In the genomic region with DNA sequence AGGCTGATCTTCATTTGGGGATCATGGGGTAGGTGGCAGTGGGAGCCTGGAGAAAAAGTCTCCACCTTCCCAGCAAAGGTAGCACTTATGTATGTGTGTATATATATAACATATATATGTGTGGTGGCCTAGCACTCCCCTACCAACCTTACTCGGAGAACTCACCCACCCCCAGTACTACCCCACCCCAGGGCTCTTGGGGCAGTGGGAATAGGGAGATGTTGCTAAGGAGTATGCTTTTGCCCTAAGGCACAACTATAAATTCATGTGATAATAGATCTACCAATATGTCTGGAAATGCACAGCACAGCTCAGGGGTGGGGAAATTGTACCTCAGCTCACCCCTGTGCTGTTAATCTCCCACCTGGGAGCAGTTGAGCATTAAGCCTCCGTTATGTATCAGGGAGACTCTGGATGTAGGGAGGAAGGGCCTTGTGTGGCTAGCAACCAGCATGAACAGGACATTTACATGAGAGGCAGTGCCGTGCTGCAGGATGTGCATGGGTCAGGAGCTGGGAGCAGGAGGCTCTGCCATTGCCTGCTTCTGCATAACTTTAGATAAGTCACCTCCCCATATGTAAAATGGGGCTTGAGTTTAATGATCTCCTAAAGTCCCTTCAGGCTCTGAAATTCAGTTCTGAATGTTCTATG, we compare ENCODE assay signal across 17 cellular contexts. TPM values are rescaled to one million over a fixed set of nuclear protein-coding genes. Genes with fewer than 3 reads are reported as not detected.
DNase-seq lines count a peak whose midpoint lies in the region; ATAC-seq and TF ChIP-seq lines count a peak whose summit lies in the region.
"Had no signal": no experiment of that assay in that cellular context is flagged by ENCODE, and none has a peak within 500 bp of the region (broad histone marks: within the 10 kb centered on the region; RNA-seq: fewer than 3 reads in every experiment).

No MANE protein-coding gene starts in this region.

- no peaks in the 10 kb centered on the region for H3K23me2 ChIP-seq in H9 (ENCODE audit: insufficient read length, low read depth, low read length, poor library complexity, severe bottlenecking)

- no peak overlapping the region for H3K18ac ChIP-seq in H9 (ENCODE audit: insufficient read length, low read depth, low read length)

- no peaks in the 10 kb centered on the region for H3K27me3 Mint-ChIP-seq in H9 (ENCODE audit: low read depth)

- peaks cover 3% of the 10 kb centered on the region for H3F3A ChIP-seq in PC-3 (ENCODE audit: low read length, unreplicated experiment)

- H2BK15ac ChIP-seq in H9 (ENCODE audit: low read depth, low read length): no peak overlapping the region

- peaks cover 5% of the 10 kb centered on the region for H3K4me1 ChIP-seq in PC-3 (ENCODE audit: insufficient read depth, low read length)
- H3K4me1 ChIP-seq in lung (ENCODE audit: control insufficient read depth in 2 of 2, insufficient read depth in 2 of 2, low read length in 2 of 2): peaks cover 0 to 3% of the 10 kb centered on the region in 2 donors
- H3K4me1 ChIP-seq in H9 (ENCODE audit: insufficient read depth, low read length): no peaks in the 10 kb centered on the region
- H3K4me1 ChIP-seq: BLaER1 treated with 17β-estradiol and CSF1 and Interleukin-3, amounts not matched to agents 10 nM and 100 nM had no signal

- no peak overlapping the region for H3K56ac ChIP-seq in H9 (ENCODE audit: insufficient read length, low read depth, low read length)

- H3K36me3 ChIP-seq in PC-3 (ENCODE audit: low read depth, low read length): no peaks in the 10 kb centered on the region
- H3K36me3 ChIP-seq in lung (ENCODE audit: control insufficient read depth in 2 of 2, insufficient read depth in 2 of 2, low read length in 2 of 2): no peaks in the 10 kb centered on the region
- H3K36me3 ChIP-seq: BLaER1 treated with 17β-estradiol and CSF1 and Interleukin-3, amounts not matched to agents 10 nM and 100 nM had no signal

- H3K23ac ChIP-seq in H9 (ENCODE audit: insufficient read length, low read depth, low read length): no peak overlapping the region

- no peak overlapping the region for H2BK120ac ChIP-seq in H9 (ENCODE audit: low read depth, low read length, poor library complexity, severe bottlenecking)

- no peak overlapping the region for H2BK12ac ChIP-seq in H9 (ENCODE audit: insufficient read length, low read depth, low read length)

- H3K27me3 ChIP-seq in PC-3 (ENCODE audit: low read length): no peaks in the 10 kb centered on the region
- H3K27me3 ChIP-seq in lung (ENCODE audit: control insufficient read depth, insufficient read depth): no peaks in the 10 kb centered on the region
- H3K27me3 ChIP-seq in H9 (ENCODE audit: insufficient read depth, low read length): no peaks in the 10 kb centered on the region
- H3K27me3 ChIP-seq: BLaER1 treated with 17β-estradiol and CSF1 and Interleukin-3, amounts not matched to agents 10 nM and 100 nM had no signal

- H4K91ac ChIP-seq in H9 (ENCODE audit: insufficient read length, low read depth, low read length): no peak overlapping the region

- no peak overlapping the region for H4K8ac ChIP-seq in H9 (replicated peaks; ENCODE audit: insufficient read length, low read depth, low read length)

- no TSS peak for BruUV-seq in PC-3 (replicated peaks; lab: Mats Ljungman, UMichigan)

- H3K4me2 ChIP-seq in PC-3 (ENCODE audit: low read length): no peak overlapping the region
- H3K4me2 ChIP-seq in H9 (ENCODE audit: insufficient read depth, insufficient read length, low read length): no peak overlapping the region
- H3K4me2 ChIP-seq: BLaER1 treated with 17β-estradiol and CSF1 and Interleukin-3, amounts not matched to agents 10 nM and 100 nM had no signal

- no peak overlapping the region for H3K4ac ChIP-seq in H9 (ENCODE audit: low read depth, low read length)

- H3K79me2 ChIP-seq in PC-3 (ENCODE audit: low read length) (no peaks in the 10 kb centered on the region), H9 (ENCODE audit: insufficient read depth, low read length) (no peaks in the 10 kb centered on the region)

- in situ Hi-C loops in G401 (cut with HindIII; ENCODE audit: low sequenced_read_pairs): no loop called here

- CTCF ChIA-PET in PC-3 (lab: Charles Lee): no interaction called here

- no peak overlapping the region for H4K5ac ChIP-seq in H9 (ENCODE audit: insufficient read length, low read depth, low read length)

- H3K4me3 Mint-ChIP-seq in H9: no peak overlapping the region
- H3K4me3 Mint-ChIP-seq: CD8-positive, alpha-beta T cell had no signal

- POLR2A ChIA-PET in PC-3 (lab: Charles Lee; ENCODE audit: unreplicated experiment): no interaction called here

- H2BK5ac ChIP-seq in H9 (ENCODE audit: insufficient read length, low read length): no peak overlapping the region

- ATAC-seq in PC-3: no peak; the same call in 1 of the 2 replicates
- no peak for ATAC-seq in lung (ENCODE audit: insufficient read depth, low FRiP score)
- no peak for ATAC-seq in GM19351 (IDR thresholded peaks at IDR 0.05; ENCODE audit: unreplicated experiment)
- ATAC-seq: CD8-positive, alpha-beta T cell had no signal

- H3K36me3 Mint-ChIP-seq in H9 (ENCODE audit: insufficient read depth in 1 of 3, low read depth in 3 of 3): peaks cover 0 to 4% (median 0%) of the 10 kb centered on the region in 3 experiments; a peak in 1 of 7 replicates
- H3K36me3 Mint-ChIP-seq: CD8-positive, alpha-beta T cell had no signal

- H2BK20ac ChIP-seq in H9 (ENCODE audit: low read depth, low read length, poor library complexity, severe bottlenecking): no peak overlapping the region

- intact Hi-C loops in PC-3 (cut with micrococcal nuclease): no loop called here

- H3K4me1 Mint-ChIP-seq in H9: peaks cover 5 to 11% of the 10 kb centered on the region in 2 experiments; a peak in 3 of 4 replicates

- H3K9me3 Mint-ChIP-seq in H9: no peaks in the 10 kb centered on the region; a peak in 1 of 5 replicates

- DNase-seq in G401 (ENCODE audit: low spot score): peak; percentile 41
- DNase-seq in PC-3: no peak
- DNase-seq in epithelial cell of prostate (ENCODE audit: low read depth, low spot score): no peak
- peak; percentile 11 for DNase-seq in lung (ENCODE audit: low spot score)
- DNase-seq in inferior parietal cortex (ENCODE audit: extremely low spot score): no peak
- DNase-seq in H9: no peak
- DNase-seq in activated gamma-delta T cell (lab: John Stamatoyannopoulos, UW): no peak
- DNase-seq: CD8-positive, alpha-beta T cell; HCEC 1CT; NCI-H1105; NCI-H1694; NCI-H510A; NCI-H774; OCI-M1 had no signal

- H2AFZ ChIP-seq in PC-3 (ENCODE audit: low read length) (no peak overlapping the region), H9 (ENCODE audit: low read length) (no peak overlapping the region)

- no peaks in the 10 kb centered on the region for H3K79me1 ChIP-seq in H9 (ENCODE audit: insufficient read depth, low read depth, low read length, poor library complexity, severe bottlenecking)

- H3K4me3 ChIP-seq in PC-3 (ENCODE audit: low read length): no peak overlapping the region
- H3K4me3 ChIP-seq in lung: no peak overlapping the region
- H3K4me3 ChIP-seq: BLaER1 treated with 17β-estradiol and CSF1 and Interleukin-3, amounts not matched to agents 10 nM and 100 nM had no signal

- no peaks in the 10 kb centered on the region for H3K9me2 ChIP-seq in PC-3 (replicated peaks; ENCODE audit: low read length)

- no peak overlapping the region for H3K14ac ChIP-seq in H9 (ENCODE audit: insufficient read depth, low read length)

- no peak overlapping the region for H3T11ph ChIP-seq in H9 (ENCODE audit: low read length)

- no peaks in the 10 kb centered on the region for H4K20me1 ChIP-seq in PC-3 (ENCODE audit: low read length)
- H4K20me1 ChIP-seq in H9 (ENCODE audit: control insufficient read depth, insufficient read depth, insufficient read length): no peaks in the 10 kb centered on the region
- H4K20me1 ChIP-seq: BLaER1 treated with 17β-estradiol and CSF1 and Interleukin-3, amounts not matched to agents 10 nM and 100 nM had no signal

- TF ChIP-seq CTCF in PC-3 (conservative IDR thresholded peaks at IDR 0.05; ENCODE audit: low read depth, low read length) (no peak), lung (IDR thresholded peaks at IDR 0.05; ENCODE audit: control extremely low read depth, extremely low read depth) (no peak), H9 (conservative IDR thresholded peaks at IDR 0.05) (no peak)

- WGBS in lung, 2 donors: 85 to 90% methylated on average over 3 of the region's 3 CpGs
- WGBS in H9 (ENCODE audit: extremely low coverage, insufficient read length, low lambda C conversion rate): no CpG with 5 or more reads among the region's 3 CpGs

- H3K9me3 ChIP-seq in PC-3 (ENCODE audit: low read length) (no peaks in the 10 kb centered on the region), lung (ENCODE audit: control insufficient read depth in 2 of 2, insufficient read depth in 1 of 2, low read length in 1 of 2) (no peaks in the 10 kb centered on the region), H9 (ENCODE audit: control insufficient read depth, low read depth, low read length) (no peaks in the 10 kb centered on the region)

- no peak overlapping the region for H2AK5ac ChIP-seq in H9 (ENCODE audit: insufficient read length, low read length)

- H3K27ac Mint-ChIP-seq in H9: peak overlapping the region in 1 of 3 experiments; percentile 89; a peak in 1 of 7 replicates
- H3K27ac Mint-ChIP-seq: CD8-positive, alpha-beta T cell had no signal

- H3K27ac ChIP-seq in PC-3 (ENCODE audit: low read length): peak overlapping the region; percentile 85
- H3K27ac ChIP-seq in epithelial cell of prostate: peak overlapping the region; percentile 58
- no peak overlapping the region for H3K27ac ChIP-seq in lung (ENCODE audit: low read depth in 1 of 2, low read length in 1 of 2)
- no peak overlapping the region for H3K27ac ChIP-seq in H9 (ENCODE audit: insufficient read length, low read depth, low read length)
- H3K27ac ChIP-seq: BLaER1 treated with 17β-estradiol and CSF1 and Interleukin-3, amounts not matched to agents 10 nM and 100 nM; RWPE1 had no signal

- H3K9ac ChIP-seq in PC-3 (ENCODE audit: low read length) (no peak overlapping the region), H9 (ENCODE audit: extremely low read depth, insufficient read length, low read length) (no peak overlapping the region)
- H3K9ac ChIP-seq: BLaER1 treated with 17β-estradiol and CSF1 and Interleukin-3, amounts not matched to agents 10 nM and 100 nM had no signal

RNA-seq across cellular contexts. Expression of a gene that starts 57.3 kb away (rescaled TPM):
- not detected in 2 replicates for total RNA-seq in G401 (2014; rRNA removed; shearing (Covaris generic))
- total RNA-seq in PC-3 (2014; rRNA removed) (1.0 TPM in 1 of 2 replicates, not detected in the other), lung (1 to 10 TPM in 1 of 2 donors, not detected in 1; 3.6 TPM), H9 (2021) (not detected in 2 replicates)
- polyA plus RNA-seq in lung: under 1 TPM in 1 of 2 donors, not detected in 1; 0.58 TPM

Comparison
In these comparisons a context has a peak if more than half of its experiments do, and no peak if none do; other contexts are left out.
1. DNase-seq: peak in G401 (single experiment) and lung (single experiment); none in PC-3 (single experiment), epithelial cell of prostate (single experiment), inferior parietal cortex (single experiment), H9 (single experiment) and activated gamma-delta T cell (single experiment).
2. H3K27ac ChIP-seq: peak in PC-3 (single experiment) and epithelial cell of prostate (single experiment); none in lung (0 of 2) and H9 (single experiment).